25 cellular contexts compared by ENCODE assay signal in genomic region chr18:40565805-40566509, GRCh38.
"Had no signal": no experiment of that assay in that cellular context is flagged by ENCODE, and none has a peak within 500 bp of the region (broad histone marks: within the 10 kb centered on the region; RNA-seq: fewer than 3 reads in every experiment).

No MANE protein-coding gene starts in this region.

- H3K4me2 ChIP-seq: neural progenitor cell had no signal

- ATAC-seq: natural killer cell; psoas muscle; right cardiac atrium; right lobe of liver; stimulated activated effector memory CD8-positive, alpha-beta T cell treated with anti-CD3 and anti-CD28 coated beads, Interleukin-12 subunit alpha, Interleukin-12 subunit beta, amount 100 ng/mL, for 72 hours; stimulated activated naive B cell treated with anti-CD40 and anti-IgM and Interleukin-4, amounts not matched to agents 10 μg/mL and 1 μg/mL and 100 μg/mL, for 72 hours had no signal

- H3K27ac ChIP-seq: neural progenitor cell, neutrophil, parathyroid adenoma, psoas muscle, right lobe of liver, sigmoid colon, stomach, thoracic aorta, thyroid gland, tibial nerve, upper lobe of left lung, vagina had no signal

- H3K36me3 ChIP-seq: neural progenitor cell, neutrophil, right lobe of liver, sigmoid colon, stomach, thoracic aorta, thyroid gland, tibial nerve, upper lobe of left lung, vagina had no signal

- H3K9ac ChIP-seq: neural progenitor cell, parathyroid adenoma had no signal

- H2AFZ ChIP-seq: parathyroid adenoma had no signal

- H3K4me3 ChIP-seq: neural progenitor cell, psoas muscle, right lobe of liver, sigmoid colon, stomach, thoracic aorta, thyroid gland, tibial nerve, upper lobe of left lung, vagina had no signal

- H3K4me1 ChIP-seq: parathyroid adenoma, psoas muscle, right lobe of liver, sigmoid colon, thyroid gland, tibial nerve, upper lobe of left lung, vagina had no signal

- H3K9me3 ChIP-seq: neutrophil, psoas muscle, right lobe of liver, sigmoid colon, stomach, thoracic aorta, thyroid gland, tibial nerve, upper lobe of left lung, vagina had no signal

- H3K27me3 ChIP-seq: neural progenitor cell, neutrophil, right lobe of liver, sigmoid colon, stomach, thyroid gland, tibial nerve, upper lobe of left lung, vagina had no signal

- DNase-seq: natural killer cell; nucleus accumbens; posterior cingulate gyrus; psoas muscle; right cardiac atrium; right lobe of liver; sigmoid colon; small intestine; stimulated activated CD4-positive, alpha-beta T cell treated with anti-CD3 and anti-CD28 coated beads, Interleukin-15, amount 100 ng/mL, for 24 hours; stimulated activated CD4-positive, alpha-beta T cell treated with anti-CD3 and anti-CD28 coated beads, Interleukin-2, amount 100 ng/mL, for 24 hours; stimulated activated CD4-positive, alpha-beta T cell treated with anti-CD3 and anti-CD28 coated beads, Interleukin-2, amount 100 ng/mL, for 48 hours; stimulated activated CD4-positive, alpha-beta T cell treated with anti-CD3 and anti-CD28 coated beads, Interleukin-4, amount 100 ng/mL, for 24 hours; stimulated activated naive B cell treated with anti-CD40 and anti-IgM and Interleukin-4, amounts not matched to agents 10 μg/mL and 1 μg/mL and 100 μg/mL, for 72 hours; stimulated activated naive CD4-positive, alpha-beta T cell treated with Interleukin-2 at 50 U/mL for 16 hours; stomach; thyroid gland; trophoblast cell; upper lobe of left lung had no signal
